ENCODE assay signal across 1 cellular context in genomic region chr4:15802497-15802896, GRCh38. TPM values are rescaled to one million over a fixed set of nuclear protein-coding genes. Genes with fewer than 3 reads are reported as not detected.
"Had no signal": no experiment of that assay in that cellular context is flagged by ENCODE, and none has a peak within 500 bp of the region (broad histone marks: within the 10 kb centered on the region; RNA-seq: fewer than 3 reads in every experiment).

No MANE protein-coding gene starts in this region.

RNA-seq across cellular contexts. Expression of gene CD38, which starts 24.4 kb away (rescaled TPM):
- total RNA-seq: PC-3 had no signal
